Comparison of ENCODE assay signal across 18 cellular contexts in the genomic region with DNA sequence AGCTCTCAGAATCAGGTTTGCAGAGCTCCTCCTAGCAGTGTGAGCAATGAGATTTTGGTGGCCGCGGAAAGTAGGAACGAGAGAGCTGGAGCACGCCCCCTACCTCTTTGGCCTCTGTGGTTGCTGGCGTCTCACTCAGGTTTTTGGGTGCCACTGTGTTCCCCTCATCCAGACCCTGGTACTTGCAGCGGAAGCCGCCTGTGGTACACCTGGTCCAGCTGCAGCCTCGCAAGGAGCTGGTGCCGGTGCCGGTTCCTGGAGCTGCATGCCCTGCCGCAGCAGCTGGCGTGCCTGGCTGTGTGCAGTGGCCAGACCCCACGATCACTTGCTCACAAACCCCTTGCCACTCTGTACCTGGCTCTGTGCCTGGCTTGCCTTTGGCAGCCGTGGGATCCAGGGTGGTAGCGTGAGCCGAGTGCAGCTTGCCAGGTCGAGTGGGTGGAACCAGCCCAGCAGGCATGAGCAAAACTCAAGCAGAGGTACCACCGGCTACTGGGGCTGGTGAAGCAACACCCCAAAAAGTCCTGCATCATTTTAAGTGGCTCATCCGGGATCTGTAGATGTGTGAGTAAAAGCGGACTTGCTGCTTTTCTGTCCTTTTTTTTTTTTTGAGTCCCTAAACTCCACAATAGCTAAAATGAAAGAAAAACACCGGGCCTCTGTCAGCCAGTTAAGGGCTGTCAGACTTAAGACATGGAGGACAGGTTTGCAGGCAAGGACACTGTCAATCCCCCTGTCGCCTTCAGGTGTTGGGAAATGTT.
DNase-seq lines count a peak whose midpoint lies in the region; ATAC-seq, FAIRE-seq and TF ChIP-seq lines count a peak whose summit lies in the region.
"Had no signal": no experiment of that assay in that cellular context is flagged by ENCODE, and none has a peak within 500 bp of the region (broad histone marks: within the 10 kb centered on the region; RNA-seq: fewer than 3 reads in every experiment).

No MANE protein-coding gene starts in this region.

- intact Hi-C loops in kidney (cut with DNase I) (no loop called here), PC-3 (cut with micrococcal nuclease) (no loop called here)

- no peak for FAIRE-seq in kidney (lab: Jason Lieb, UNC)
- FAIRE-seq: astrocyte, GM12892 had no signal

- H3K4me3 Mint-ChIP-seq in activated CD8-positive, alpha-beta memory T cell treated with anti-CD3 and anti-CD28 coated beads, Interleukin-2, amount 10 ng/mL, durations not matched to agents 7 days and 5 days, result no peak overlapping the region
- H3K4me3 Mint-ChIP-seq: activated CD4-positive, alpha-beta T cell treated with anti-CD3 and anti-CD28 coated beads, Interleukin-2, amount 10 ng/mL, durations not matched to agents 24 days and 14 days had no signal

- H3K4me2 ChIP-seq in PC-3 (ENCODE audit: low read length), result no peak overlapping the region

- no peaks in the 10 kb centered on the region for H3K36me3 Mint-ChIP-seq in activated CD8-positive, alpha-beta memory T cell treated with anti-CD3 and anti-CD28 coated beads, Interleukin-2, amount 10 ng/mL, durations not matched to agents 7 days and 5 days

- no peaks in the 10 kb centered on the region for H4K20me1 ChIP-seq in PC-3 (ENCODE audit: low read length)

- POLR2A ChIA-PET in PC-3 (lab: Charles Lee; ENCODE audit: unreplicated experiment), result no interaction called here

- BruUV-seq in PC-3 (replicated peaks; lab: Mats Ljungman, UMichigan), result no TSS peak

- WGBS in tibial nerve, 2 donors, result 91 to 93% methylated on average over 19 to 22 of the region's 22 CpGs

- H3K9me3 ChIP-seq in BE2C (no peaks in the 10 kb centered on the region), kidney (ENCODE audit: control insufficient read depth in 1 of 2, low read length in 2 of 2) (no peaks in the 10 kb centered on the region), tibial nerve (peaks cover 0 to 3% (median 0%) of the 10 kb centered on the region in 4 donors), PC-3 (ENCODE audit: low read length) (no peaks in the 10 kb centered on the region)
- H3K9me3 ChIP-seq: mucosa of descending colon had no signal

- H3K27ac Mint-ChIP-seq in activated CD8-positive, alpha-beta memory T cell treated with anti-CD3 and anti-CD28 coated beads, Interleukin-2, amount 10 ng/mL, durations not matched to agents 7 days and 5 days, result no peak overlapping the region
- H3K27ac Mint-ChIP-seq: activated CD4-positive, alpha-beta T cell treated with anti-CD3 and anti-CD28 coated beads, Interleukin-2, amount 10 ng/mL, durations not matched to agents 24 days and 14 days had no signal

- H3K9me3 Mint-ChIP-seq in activated CD8-positive, alpha-beta memory T cell treated with anti-CD3 and anti-CD28 coated beads, Interleukin-2, amount 10 ng/mL, durations not matched to agents 7 days and 5 days (ENCODE audit: low read depth), result no peaks in the 10 kb centered on the region
- H3K9me3 Mint-ChIP-seq: activated CD4-positive, alpha-beta T cell treated with anti-CD3 and anti-CD28 coated beads, Interleukin-2, amount 10 ng/mL, durations not matched to agents 24 days and 14 days had no signal

- no peak for ATAC-seq in activated CD8-positive, alpha-beta memory T cell treated with anti-CD3 and anti-CD28 coated beads, Interleukin-2, amount 10 ng/mL, durations not matched to agents 7 days and 5 days
- ATAC-seq in HG03439 (IDR thresholded peaks at IDR 0.05; ENCODE audit: unreplicated experiment) (no peak), PC-3 (no peak)
- ATAC-seq: left colon, mucosa of descending colon had no signal

- DNase-seq in BE2C (peak; percentile 28), HuH-7 (ENCODE audit: low spot score) (peak; percentile 12), SHP77 treated with DMSO at 0.1 percent for 48 hours (lab: John Stamatoyannopoulos, UW) (peak; percentile 68), kidney (peak; percentile 53), tibial nerve (ENCODE audit: low spot score in 2 of 2) (no peak), PC-3 (no peak)
- DNase-seq in activated CD8-positive, alpha-beta memory T cell treated with anti-CD3 and anti-CD28 coated beads, Interleukin-2, amount 10 ng/mL, durations not matched to agents 7 days and 5 days, result no peak
- DNase-seq: activated CD4-positive, alpha-beta T cell treated with anti-CD3 and anti-CD28 coated beads, Interleukin-2, amount 10 ng/mL, durations not matched to agents 24 days and 14 days; activated naive CD4-positive, alpha-beta T cell; GDM1; KBM-7; left colon; stimulated activated CD4-positive, alpha-beta T cell treated with anti-CD3 and anti-CD28 coated beads, Interleukin-2, amount 100 ng/mL, for 48 hours had no signal

- no peak overlapping the region for H3K9ac ChIP-seq in kidney (ENCODE audit: low read length in 2 of 2)
- H3K9ac ChIP-seq in PC-3 (ENCODE audit: low read length), result no peak overlapping the region

- H3K4me3 ChIP-seq in BE2C (ENCODE audit: low read depth, low read length) (peak overlapping the region; percentile 62), kidney (ENCODE audit: low read length in 2 of 2) (no peak overlapping the region), tibial nerve (no peak overlapping the region), PC-3 (ENCODE audit: low read length) (no peak overlapping the region)
- H3K4me3 ChIP-seq: mucosa of descending colon, SK-N-MC had no signal

- no peak overlapping the region for H2AFZ ChIP-seq in PC-3 (ENCODE audit: low read length)

- H3K4me1 ChIP-seq in BE2C (no peaks in the 10 kb centered on the region), kidney (ENCODE audit: control insufficient read depth in 1 of 2, insufficient read depth in 1 of 2, low read depth in 1 of 2, low read length in 2 of 2) (no peaks in the 10 kb centered on the region), tibial nerve (no peaks in the 10 kb centered on the region), PC-3 (ENCODE audit: insufficient read depth, low read length) (no peaks in the 10 kb centered on the region)

- no peaks in the 10 kb centered on the region for H3F3A ChIP-seq in PC-3 (ENCODE audit: low read length, unreplicated experiment)

- no peak overlapping the region for H3K27ac ChIP-seq in kidney (ENCODE audit: low read depth in 2 of 2, low read length in 2 of 2)
- no peak overlapping the region for H3K27ac ChIP-seq in tibial nerve
- H3K27ac ChIP-seq in PC-3 (ENCODE audit: low read length), result no peak overlapping the region
- H3K27ac ChIP-seq: SK-N-MC had no signal

- H3K4me1 Mint-ChIP-seq in activated CD8-positive, alpha-beta memory T cell treated with anti-CD3 and anti-CD28 coated beads, Interleukin-2, amount 10 ng/mL, durations not matched to agents 7 days and 5 days, result no peaks in the 10 kb centered on the region
- H3K4me1 Mint-ChIP-seq: activated CD4-positive, alpha-beta T cell treated with anti-CD3 and anti-CD28 coated beads, Interleukin-2, amount 10 ng/mL, durations not matched to agents 24 days and 14 days had no signal

- no peaks in the 10 kb centered on the region for H3K9me2 ChIP-seq in PC-3 (replicated peaks; ENCODE audit: low read length)

- no peaks in the 10 kb centered on the region for H3K79me2 ChIP-seq in PC-3 (ENCODE audit: low read length)

- no peaks in the 10 kb centered on the region for H3K27me3 ChIP-seq in BE2C
- no peaks in the 10 kb centered on the region for H3K27me3 ChIP-seq in tibial nerve
- H3K27me3 ChIP-seq in PC-3 (ENCODE audit: low read length), result no peaks in the 10 kb centered on the region

- H3K36me3 ChIP-seq in BE2C, result no peaks in the 10 kb centered on the region
- H3K36me3 ChIP-seq in kidney (ENCODE audit: control insufficient read depth in 1 of 2, insufficient read depth in 2 of 2, low read length in 2 of 2), result no peaks in the 10 kb centered on the region
- no peaks in the 10 kb centered on the region for H3K36me3 ChIP-seq in tibial nerve
- H3K36me3 ChIP-seq in PC-3 (ENCODE audit: low read depth, low read length), result no peaks in the 10 kb centered on the region

- CTCF ChIA-PET in activated CD8-positive, alpha-beta memory T cell treated with anti-CD3 and anti-CD28 coated beads, Interleukin-2, amount 10 ng/mL, durations not matched to agents 7 days and 5 days (lab: Charles Lee), result no interaction called here
- CTCF ChIA-PET in PC-3 (lab: Charles Lee), result no interaction called here

- no peak for TF ChIP-seq POLR2A in tibial nerve (IDR thresholded peaks at IDR 0.05)

- TF ChIP-seq EP300 in tibial nerve (IDR thresholded peaks at IDR 0.05), result no peak

- H3K27me3 Mint-ChIP-seq in activated CD8-positive, alpha-beta memory T cell treated with anti-CD3 and anti-CD28 coated beads, Interleukin-2, amount 10 ng/mL, durations not matched to agents 7 days and 5 days, result no peaks in the 10 kb centered on the region
- H3K27me3 Mint-ChIP-seq: activated CD4-positive, alpha-beta T cell treated with anti-CD3 and anti-CD28 coated beads, Interleukin-2, amount 10 ng/mL, durations not matched to agents 24 days and 14 days had no signal

- TF ChIP-seq CTCF in BE2C (IDR thresholded peaks at IDR 0.05; ENCODE audit: low read depth, low read length), result peak; percentile 30
- TF ChIP-seq CTCF in kidney (IDR thresholded peaks at IDR 0.05; ENCODE audit: borderline replicate concordance, extremely low read depth, insufficient read depth), result no peak
- TF ChIP-seq CTCF in tibial nerve (IDR thresholded peaks at IDR 0.05), result no peak
- TF ChIP-seq CTCF in PC-3 (conservative IDR thresholded peaks at IDR 0.05; ENCODE audit: low read depth, low read length), result no peak

Comparison
In these comparisons a context has a peak if more than half of its experiments do, and no peak if none do; other contexts are left out.
1. DNase-seq: peak in BE2C (single experiment), HuH-7 (single experiment), SHP77 treated with DMSO at 0.1 percent for 48 hours (single experiment) and kidney (single experiment); none in activated CD8-positive, alpha-beta memory T cell treated with anti-CD3 and anti-CD28 coated beads, Interleukin-2, amount 10 ng/mL, durations not matched to agents 7 days and 5 days (single experiment), tibial nerve (0 of 2) and PC-3 (single experiment).